9 cellular contexts compared by ENCODE assay signal in genomic region chr19:3710265-3710812, GRCh38. TPM values are rescaled to one million over a fixed set of nuclear protein-coding genes. Genes with fewer than 3 reads are reported as not detected.
DNase-seq lines count a peak whose midpoint lies in the region; ATAC-seq, FAIRE-seq and TF ChIP-seq lines count a peak whose summit lies in the region.
"Had no signal": no experiment of that assay in that cellular context is flagged by ENCODE, and none has a peak within 500 bp of the region (broad histone marks: within the 10 kb centered on the region; RNA-seq: fewer than 3 reads in every experiment).

No MANE protein-coding gene starts in this region.

- peaks cover 6 to 47% (median 20%) of the 10 kb centered on the region in 3 donors for H3K27me3 Mint-ChIP-seq in CD14-positive monocyte (ENCODE audit: low read depth in 3 of 3)

- TF ChIP-seq EP300 in GM12878 (IDR thresholded peaks at IDR 0.05; ENCODE audit: borderline replicate concordance in 1 of 2, control insufficient read depth in 1 of 2, low read depth in 2 of 2, low read length in 2 of 2), result no peak

- FAIRE-seq in GM12878 (lab: Jason Lieb, UNC), result no peak

- POLR2A ChIA-PET in GM12878 (lab: Charles Lee), result interaction anchor here (0.7 kb wide), 1 partner anchor 207 kb away, joined by 3 read pairs; no protein-coding TSS in a partner anchor

- H3K9me3 Mint-ChIP-seq in CD14-positive monocyte, result peaks cover 0 to 2% (median 0%) of the 10 kb centered on the region in 7 donors

- no peak overlapping the region for H3K4me3 ChIP-seq in GM12878
- H3K4me3 ChIP-seq: skin epidermis had no signal

- H3K4me1 ChIP-seq in GM12878 (ENCODE audit: control insufficient read depth, insufficient read depth, low read length), result no peaks in the 10 kb centered on the region

- intact Hi-C loops in CD14-positive monocyte (cut with micrococcal nuclease), result no loop called here
- intact Hi-C loops in GM12878 (cut with micrococcal nuclease; ENCODE audit: unreplicated experiment), result loop anchor here (5.0 kb wide), 1 partner anchor 492 kb away; no protein-coding TSS in a partner anchor

- H3K4me1 Mint-ChIP-seq in CD14-positive monocyte, result peaks cover 21% of the 10 kb centered on the region

- ATAC-seq in GM12878, result peak; percentile 52
- ATAC-seq in HG03175 (IDR thresholded peaks at IDR 0.05; ENCODE audit: unreplicated experiment), result no peak
- no peak for ATAC-seq in GM18520 (IDR thresholded peaks at IDR 0.05; ENCODE audit: unreplicated experiment)
- no peak for ATAC-seq in HG02588 (IDR thresholded peaks at IDR 0.05; ENCODE audit: unreplicated experiment)

- peak overlapping the region; percentile 37 to 89 (median 72) for H3K27ac Mint-ChIP-seq in CD14-positive monocyte

- no peak for TF ChIP-seq POLR2A in GM12878 (IDR thresholded peaks at IDR 0.05; ENCODE audit: low read depth, low read length)

- no peaks in the 10 kb centered on the region for H3K27me3 ChIP-seq in GM12878 (replicated peaks in 1 of 2; ENCODE audit: control insufficient read depth in 2 of 2, insufficient read depth in 2 of 2, low read length in 1 of 2)

- no peak for TF ChIP-seq CTCF in CD14-positive monocyte (IDR thresholded peaks at IDR 0.05)
- no peak for TF ChIP-seq CTCF in GM12878 (IDR thresholded peaks at IDR 0.05 in 2 of 3, conservative IDR thresholded peaks at IDR 0.05 in 1 of 3; ENCODE audit: control insufficient read depth in 2 of 3, extremely low read depth in 1 of 3, insufficient read depth in 1 of 3, low read depth in 3 of 3, low read length in 3 of 3)

- WGBS in GM12878 (ENCODE audit: insufficient coverage, insufficient replicate concordance, low lambda C conversion rate, missing lambda C conversion rate), result 43% methylated on average over 20 of the region's 20 CpGs

- H3K36me3 ChIP-seq in GM12878 (ENCODE audit: control insufficient read depth in 2 of 2, insufficient read depth in 2 of 2, low read length in 1 of 2), result no peaks in the 10 kb centered on the region

- no peak overlapping the region for H3K4me2 ChIP-seq in GM12878 (ENCODE audit: control insufficient read depth, insufficient read depth)

- no peak overlapping the region for H3K9ac ChIP-seq in GM12878 (ENCODE audit: control insufficient read depth, insufficient read depth, low read length)

- RAD21 ChIA-PET in GM12878 (lab: Charles Lee; ENCODE audit: unreplicated experiment), result interaction anchor here (0.7 to 1.1 kb wide), 2 partner anchors 14 to 225 kb away, joined by 3 read pairs; no protein-coding TSS in a partner anchor

- no peak for TF ChIP-seq RAD21 in GM12878 (IDR thresholded peaks at IDR 0.05; ENCODE audit: insufficient read depth, low read depth, low read length)

- peak; percentile 94 for DNase-seq in CD14-positive monocyte (ENCODE audit: low spot score)
- DNase-seq in NCI-H1105 treated with DMSO at 0.1 percent for 48 hours (lab: John Stamatoyannopoulos, UW), result peak; percentile 42
- no peak for DNase-seq in GM12878 (ENCODE audit: low read depth, low spot score)
- DNase-seq in medulla oblongata (ENCODE audit: extremely low spot score), result peak; percentile 81
- DNase-seq in HCEC 1CT, result no peak

- SMC1A ChIA-PET in GM12878 (lab: Charles Lee; ENCODE audit: uncharacterized antibody, unreplicated experiment), result no interaction called here

- H3K4me3 Mint-ChIP-seq in CD14-positive monocyte, result peak overlapping the region in 1 of 2 donors; percentile 48

- in situ Hi-C loops in GM12878 (cut with MboI), result no loop called here

- H3K27ac ChIP-seq in GM12878 (ENCODE audit: control insufficient read depth, insufficient read depth), result no peak overlapping the region
- H3K27ac ChIP-seq: skin epidermis had no signal

- H3K79me2 ChIP-seq in GM12878 (ENCODE audit: control insufficient read depth, insufficient read depth, low read length), result no peaks in the 10 kb centered on the region

- no peaks in the 10 kb centered on the region for H4K20me1 ChIP-seq in GM12878 (ENCODE audit: control insufficient read depth, insufficient read depth)

- H3K9me3 ChIP-seq in GM12878 (replicated peaks; ENCODE audit: control insufficient read depth, insufficient read depth, low read length), result no peaks in the 10 kb centered on the region

- H3K36me3 Mint-ChIP-seq in CD14-positive monocyte, result no peaks in the 10 kb centered on the region

- BruUV-seq in GM12878 (replicated peaks; lab: Mats Ljungman, UMichigan), result no TSS peak

- no peak overlapping the region for H2AFZ ChIP-seq in GM12878 (ENCODE audit: control insufficient read depth, low read depth, low read length)

- CTCF ChIA-PET in GM12878 (lab: Yijun Ruan, JAX), result interaction anchor here (0.8 kb wide), 1 partner anchor 225 kb away, joined by 4 read pairs; no protein-coding TSS in a partner anchor

RNA-seq across cellular contexts. Expression of gene TJP3, which starts 2.2 kb away (rescaled TPM):
- polyA plus RNA-seq in CD14-positive monocyte (not detected), GM12878 (2011; rRNA removed) (0.06 and 0.18 TPM in 2 replicates), GM12878 (2014; fragmentation: Illumina TruSeq; extraction: Trizol) (not detected in 2 replicates), GM12878 (2014; fragmentation: Nextera tagmentation; extraction: Ambion mirVana) (not detected), GM12878 (2014; rRNA removed) (0.03 and 0.04 TPM in 2 replicates), GM12878 (2016; fragmentation: Nextera tagmentation; extraction: Ambion mirVana) (1 to 10 TPM in 1 of 2 experiments, not detected in 1; 1.2 TPM)
- total RNA-seq in GM12878 (2013; cell fraction: nucleolus; rRNA removed), result not detected in 2 replicates
- total RNA-seq in GM12878 (2014; rRNA removed) (not detected in 2 replicates), GM12878 (2014; rRNA removed; fragmentation: Illumina TruSeq; extraction: Trizol) (not detected in 2 replicates), GM12878 (2021) (0.16 and 0.41 TPM in 2 replicates)
- polyA plus RNA-seq in GM12878 (2011; ENCODE audit: low read depth), result not detected
- polyA plus RNA-seq in GM12878 (2011; cell fraction: cytosol; rRNA removed), result 0.07 and 0.12 TPM in 2 replicates
- polyA plus RNA-seq in GM12878 (2011; cell fraction: nucleus; rRNA removed), result 0.19 and 0.51 TPM in 2 replicates
- 0.18 TPM in 1 of 2 replicates, not detected in the other for polyA plus RNA-seq in GM12878 (2012)
- polyA minus RNA-seq in GM12878 (2011; rRNA and poly(A)+ RNA removed), result 0.05 TPM in 1 of 2 replicates, not detected in the other
- polyA minus RNA-seq in GM12878 (2011; cell fraction: cytosol; rRNA and poly(A)+ RNA removed), result 0.80 TPM in 1 of 2 replicates, not detected in the other
- polyA minus RNA-seq in GM12878 (2011; cell fraction: nucleus; rRNA and poly(A)+ RNA removed), result 0.48 TPM in 1 of 2 replicates, not detected in the other

RNA-seq across cellular contexts. Expression of gene PIP5K1C, which starts 10.1 kb away (rescaled TPM):
- polyA plus RNA-seq in CD14-positive monocyte (10 to 100 TPM in 1 of 2 donors, 1 to 10 TPM in 1; 6.5 to 10.1 TPM), GM12878 (2011; rRNA removed) (0.84 and 2.3 TPM in 2 replicates), GM12878 (2014; fragmentation: Illumina TruSeq; extraction: Trizol) (2.4 and 4.6 TPM in 2 replicates), GM12878 (2014; fragmentation: Nextera tagmentation; extraction: Ambion mirVana) (under 1 TPM; 0.39 to 0.46 TPM), GM12878 (2014; rRNA removed) (9.3 and 12.6 TPM in 2 replicates), GM12878 (2016; fragmentation: Nextera tagmentation; extraction: Ambion mirVana) (10 to 100 TPM in 1 of 2 experiments, 1 to 10 TPM in 1; 7.8 to 10.3 TPM)
- 29.0 and 34.7 TPM in 2 replicates for total RNA-seq in GM12878 (2013; cell fraction: nucleolus; rRNA removed)
- total RNA-seq in GM12878 (2014; rRNA removed) (4.5 and 6.0 TPM in 2 replicates), GM12878 (2014; rRNA removed; fragmentation: Illumina TruSeq; extraction: Trizol) (2.2 TPM in 2 replicates), GM12878 (2021) (19.0 and 19.6 TPM in 2 replicates)
- polyA plus RNA-seq in GM12878 (2011; ENCODE audit: low read depth), result 3.4 TPM
- 3.4 and 3.6 TPM in 2 replicates for polyA plus RNA-seq in GM12878 (2011; cell fraction: cytosol; rRNA removed)
- polyA plus RNA-seq in GM12878 (2011; cell fraction: nucleus; rRNA removed), result 11.7 and 16.6 TPM in 2 replicates
- polyA plus RNA-seq in GM12878 (2012), result 12.8 and 13.0 TPM in 2 replicates
- polyA minus RNA-seq in GM12878 (2011; rRNA and poly(A)+ RNA removed), result 9.1 and 10.3 TPM in 2 replicates
- polyA minus RNA-seq in GM12878 (2011; cell fraction: cytosol; rRNA and poly(A)+ RNA removed), result 7.8 and 10.0 TPM in 2 replicates
- polyA minus RNA-seq in GM12878 (2011; cell fraction: nucleus; rRNA and poly(A)+ RNA removed), result 4.5 and 9.2 TPM in 2 replicates

RNA-seq across cellular contexts. Expression of gene APBA3, which starts 51.2 kb away (rescaled TPM):
- 10 to 100 TPM; 14.5 to 16.1 TPM for polyA plus RNA-seq in CD14-positive monocyte
- 58.3 and 70.4 TPM in 2 replicates for total RNA-seq in GM12878 (2013; cell fraction: nucleolus; rRNA removed)
- 29.4 and 29.6 TPM in 2 replicates for total RNA-seq in GM12878 (2014; rRNA removed)
- total RNA-seq in GM12878 (2014; rRNA removed; fragmentation: Illumina TruSeq; extraction: Trizol), result 8.7 and 11.5 TPM in 2 replicates
- total RNA-seq in GM12878 (2021), result 24.7 and 27.0 TPM in 2 replicates
- 8.7 TPM for polyA plus RNA-seq in GM12878 (2011; ENCODE audit: low read depth)
- polyA plus RNA-seq in GM12878 (2011; rRNA removed), result 5.8 and 13.4 TPM in 2 replicates
- polyA plus RNA-seq in GM12878 (2011; cell fraction: cytosol; rRNA removed), result 21.6 and 28.8 TPM in 2 replicates
- 80.2 and 82.1 TPM in 2 replicates for polyA plus RNA-seq in GM12878 (2011; cell fraction: nucleus; rRNA removed)
- polyA plus RNA-seq in GM12878 (2012), result 21.4 and 25.3 TPM in 2 replicates
- polyA plus RNA-seq in GM12878 (2014; fragmentation: Illumina TruSeq; extraction: Trizol), result 1.9 and 8.8 TPM in 2 replicates
- polyA plus RNA-seq in GM12878 (2014; fragmentation: Nextera tagmentation; extraction: Ambion mirVana), result under 1 TPM; 0.31 to 0.91 TPM
- polyA plus RNA-seq in GM12878 (2014; rRNA removed), result 36.4 and 40.4 TPM in 2 replicates
- 10 to 100 TPM; 23.2 to 27.3 TPM for polyA plus RNA-seq in GM12878 (2016; fragmentation: Nextera tagmentation; extraction: Ambion mirVana)
- polyA minus RNA-seq in GM12878 (2011; rRNA and poly(A)+ RNA removed), result 8.6 and 22.0 TPM in 2 replicates
- polyA minus RNA-seq in GM12878 (2011; cell fraction: cytosol; rRNA and poly(A)+ RNA removed), result 9.4 and 10.7 TPM in 2 replicates
- polyA minus RNA-seq in GM12878 (2011; cell fraction: nucleus; rRNA and poly(A)+ RNA removed), result 22.6 and 33.4 TPM in 2 replicates

RNA-seq across cellular contexts. Expression of gene MRPL54, which starts 52.1 kb away (rescaled TPM):
- polyA plus RNA-seq in CD14-positive monocyte (100 to 1,000 TPM; 115 to 133 TPM), GM12878 (2011; rRNA removed) (39.4 and 61.6 TPM in 2 replicates), GM12878 (2014; fragmentation: Illumina TruSeq; extraction: Trizol) (14.3 and 46.5 TPM in 2 replicates), GM12878 (2014; fragmentation: Nextera tagmentation; extraction: Ambion mirVana) (10 to 100 TPM in 1 of 2 experiments, 1 to 10 TPM in 1; 3.1 to 14.9 TPM), GM12878 (2014; rRNA removed) (78.3 and 107 TPM in 2 replicates), GM12878 (2016; fragmentation: Nextera tagmentation; extraction: Ambion mirVana) (10 to 100 TPM; 86.3 to 98.7 TPM)
- total RNA-seq in GM12878 (2013; cell fraction: nucleolus; rRNA removed), result 2.3 and 4.9 TPM in 2 replicates
- total RNA-seq in GM12878 (2014; rRNA removed) (81.9 and 86.2 TPM in 2 replicates), GM12878 (2014; rRNA removed; fragmentation: Illumina TruSeq; extraction: Trizol) (73.2 and 77.4 TPM in 2 replicates), GM12878 (2021) (72.9 and 75.5 TPM in 2 replicates)
- polyA plus RNA-seq in GM12878 (2011; ENCODE audit: low read depth), result 36.4 TPM
- 108 and 146 TPM in 2 replicates for polyA plus RNA-seq in GM12878 (2011; cell fraction: cytosol; rRNA removed)
- 42.6 and 53.5 TPM in 2 replicates for polyA plus RNA-seq in GM12878 (2011; cell fraction: nucleus; rRNA removed)
- 44.9 and 55.2 TPM in 2 replicates for polyA plus RNA-seq in GM12878 (2012)
- polyA minus RNA-seq in GM12878 (2011; rRNA and poly(A)+ RNA removed), result 6.1 and 12.8 TPM in 2 replicates
- polyA minus RNA-seq in GM12878 (2011; cell fraction: cytosol; rRNA and poly(A)+ RNA removed), result 7.8 and 10.6 TPM in 2 replicates
- 5.4 and 7.7 TPM in 2 replicates for polyA minus RNA-seq in GM12878 (2011; cell fraction: nucleus; rRNA and poly(A)+ RNA removed)

Comparison
In these comparisons a context has a peak if more than half of its experiments do, and no peak if none do; other contexts are left out.
1. DNase-seq: peak in CD14-positive monocyte (single experiment), NCI-H1105 treated with DMSO at 0.1 percent for 48 hours (single experiment) and medulla oblongata (single experiment); none in GM12878 (single experiment) and HCEC 1CT (single experiment).